9 cellular contexts compared by ENCODE assay signal in genomic region chr17:56629450-56630187, GRCh38. TPM values are rescaled to one million over a fixed set of nuclear protein-coding genes. Genes with fewer than 3 reads are reported as not detected.
DNase-seq lines count a peak whose midpoint lies in the region; ATAC-seq and TF ChIP-seq lines count a peak whose summit lies in the region.
"Had no signal": no experiment of that assay in that cellular context is flagged by ENCODE, and none has a peak within 500 bp of the region (broad histone marks: within the 10 kb centered on the region; RNA-seq: fewer than 3 reads in every experiment).

No MANE protein-coding gene starts in this region.

- no peak for TF ChIP-seq EP300 in tibial nerve (IDR thresholded peaks at IDR 0.05)

- no peak overlapping the region for H3K27ac ChIP-seq in brain microvascular endothelial cell
- no peak overlapping the region for H3K27ac ChIP-seq in tibial nerve
- H3K27ac ChIP-seq: BLaER1 treated with 17β-estradiol and CSF1 and Interleukin-3, amounts not matched to agents 10 nM and 100 nM had no signal

- H3K4me3 ChIP-seq in LNCaP clone FGC (ENCODE audit: low read depth, low read length) = no peak overlapping the region
- no peak overlapping the region for H3K4me3 ChIP-seq in brain microvascular endothelial cell (ENCODE audit: low read depth, low read length)
- no peak overlapping the region for H3K4me3 ChIP-seq in tibial nerve
- H3K4me3 ChIP-seq: BLaER1 treated with 17β-estradiol and CSF1 and Interleukin-3, amounts not matched to agents 10 nM and 100 nM had no signal

- DNase-seq in NCI-H2171 treated with DMSO at 0.1 percent for 48 hours (lab: John Stamatoyannopoulos, UW) (peak; percentile 22), NCI-H2171 (lab: John Stamatoyannopoulos, UW) (no peak), LNCaP clone FGC (ENCODE audit: low read depth) (peak; percentile 15), brain microvascular endothelial cell (peak; percentile 11), omental fat pad (ENCODE audit: low spot score) (no peak), tibial nerve (ENCODE audit: low spot score in 2 of 2) (no peak), NCI-H1436 treated with DMSO at 0.1 percent for 48 hours (lab: John Stamatoyannopoulos, UW) (no peak), inferior parietal cortex (ENCODE audit: extremely low spot score) (no peak)

- WGBS in tibial nerve, 2 donors = 25 to 31% methylated on average over 7 of the region's 7 CpGs

- TF ChIP-seq CTCF in LNCaP clone FGC (IDR thresholded peaks at IDR 0.05; ENCODE audit: control insufficient read depth, extremely low read depth, insufficient read depth) (peak; percentile 45), brain microvascular endothelial cell (IDR thresholded peaks at IDR 0.05; ENCODE audit: low read depth, low read length, missing control alignments) (peak; percentile 69), omental fat pad (IDR thresholded peaks at IDR 0.05) (no peak), tibial nerve (IDR thresholded peaks at IDR 0.05) (peak in 1 of 5 experiments; percentile 9)

- ATAC-seq in omental fat pad (ENCODE audit: low FRiP score) = peak; percentile 57

- no peaks in the 10 kb centered on the region for H3K4me1 ChIP-seq in tibial nerve

- in situ Hi-C loops in brain microvascular endothelial cell (cut with HindIII; ENCODE audit: low pct_ligation_motif_present, low sequenced_read_pairs) = no loop called here

- H3K36me3 ChIP-seq in brain microvascular endothelial cell (replicated peaks) = no peaks in the 10 kb centered on the region
- H3K36me3 ChIP-seq in tibial nerve = no peaks in the 10 kb centered on the region
- H3K36me3 ChIP-seq: BLaER1 treated with 17β-estradiol and CSF1 and Interleukin-3, amounts not matched to agents 10 nM and 100 nM had no signal

- no peak for TF ChIP-seq POLR2A in tibial nerve (IDR thresholded peaks at IDR 0.05)

- H3K9me3 ChIP-seq in tibial nerve = no peaks in the 10 kb centered on the region
- H3K9me3 ChIP-seq: BLaER1 treated with 17β-estradiol and CSF1 and Interleukin-3, amounts not matched to agents 10 nM and 100 nM had no signal

- no peaks in the 10 kb centered on the region for H3K27me3 ChIP-seq in brain microvascular endothelial cell (replicated peaks)
- H3K27me3 ChIP-seq in tibial nerve = no peaks in the 10 kb centered on the region
- H3K27me3 ChIP-seq: BLaER1 treated with 17β-estradiol and CSF1 and Interleukin-3, amounts not matched to agents 10 nM and 100 nM had no signal

RNA-seq across cellular contexts. Expression of gene NOG, which starts 36.1 kb away (rescaled TPM):
- total RNA-seq in omental fat pad = under 1 TPM; 0.37 to 0.82 (median 0.68) TPM
- 10 to 100 TPM; 11.4 to 42.8 (median 14.1) TPM for total RNA-seq in tibial nerve

Comparison
In these comparisons a context has a peak if more than half of its experiments do, and no peak if none do; other contexts are left out.
1. DNase-seq: peak in NCI-H2171 treated with DMSO at 0.1 percent for 48 hours (single experiment), LNCaP clone FGC (single experiment) and brain microvascular endothelial cell (single experiment); none in NCI-H2171 (single experiment), omental fat pad (single experiment), tibial nerve (0 of 2), NCI-H1436 treated with DMSO at 0.1 percent for 48 hours (single experiment) and inferior parietal cortex (single experiment).
2. CTCF ChIP-seq: peak in LNCaP clone FGC (single experiment) and brain microvascular endothelial cell (single experiment); none in omental fat pad (0 of 3).
3. RNA of gene NOG, which starts 36.1 kb away (total RNA-seq): 11.4 to 42.8 TPM in tibial nerve; 0.37 to 0.82 TPM in omental fat pad; every median in the first group is over 4 times any median in the second.